1 cellular context compared by ENCODE assay signal in the genomic region with DNA sequence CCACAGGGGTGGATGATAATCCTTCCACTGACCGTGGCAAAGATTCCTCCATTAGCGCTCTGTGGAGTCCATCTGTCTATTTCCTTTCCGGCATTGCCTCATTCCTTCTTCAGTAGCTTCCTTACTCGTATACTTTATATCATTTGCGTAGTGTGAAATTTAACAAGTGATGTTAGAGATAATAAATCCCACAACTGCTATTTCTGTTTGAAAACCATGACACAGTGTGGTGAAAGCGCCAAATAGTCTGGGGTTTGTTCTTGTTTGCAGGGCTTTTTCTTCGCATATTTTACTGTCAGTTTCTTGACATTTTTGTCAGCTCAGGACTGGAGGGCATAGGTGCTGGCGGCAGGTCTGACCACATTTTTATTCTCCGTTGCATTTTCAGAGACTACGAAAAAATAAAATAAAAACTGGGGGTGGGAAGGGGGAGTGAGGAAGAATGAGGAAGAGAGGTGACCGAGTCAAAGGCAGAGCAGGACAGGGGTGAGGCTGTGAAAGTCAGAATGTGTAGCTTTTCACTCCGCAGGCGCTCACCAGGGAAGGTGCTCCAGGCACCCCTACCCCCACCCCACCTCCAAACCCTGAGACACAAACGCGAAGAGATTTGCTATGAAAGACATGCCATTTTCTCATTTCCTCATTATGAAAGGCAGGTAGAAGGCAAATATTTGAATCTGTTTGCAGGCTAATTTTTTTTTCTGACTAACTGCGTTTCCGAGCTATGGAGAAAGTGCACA.
TF ChIP-seq lines count a peak whose summit lies in the region.

No MANE protein-coding gene starts in this region.

TF ChIP-seq in GM23338, 12 proteins besides CTCF, POLR2A, EP300 and RAD21 (continued from another document):
- TF ChIP-seq REST (IDR thresholded peaks at IDR 0.05; ENCODE audit: unreplicated experiment) (no peak), ZNF331 (CRISPR knock-in tag; IDR thresholded peaks at IDR 0.05; ENCODE audit: low read depth) (no peak), CREB1 (CRISPR knock-in tag; IDR thresholded peaks at IDR 0.05; ENCODE audit: low read depth) (no peak)
